In the genomic region with DNA sequence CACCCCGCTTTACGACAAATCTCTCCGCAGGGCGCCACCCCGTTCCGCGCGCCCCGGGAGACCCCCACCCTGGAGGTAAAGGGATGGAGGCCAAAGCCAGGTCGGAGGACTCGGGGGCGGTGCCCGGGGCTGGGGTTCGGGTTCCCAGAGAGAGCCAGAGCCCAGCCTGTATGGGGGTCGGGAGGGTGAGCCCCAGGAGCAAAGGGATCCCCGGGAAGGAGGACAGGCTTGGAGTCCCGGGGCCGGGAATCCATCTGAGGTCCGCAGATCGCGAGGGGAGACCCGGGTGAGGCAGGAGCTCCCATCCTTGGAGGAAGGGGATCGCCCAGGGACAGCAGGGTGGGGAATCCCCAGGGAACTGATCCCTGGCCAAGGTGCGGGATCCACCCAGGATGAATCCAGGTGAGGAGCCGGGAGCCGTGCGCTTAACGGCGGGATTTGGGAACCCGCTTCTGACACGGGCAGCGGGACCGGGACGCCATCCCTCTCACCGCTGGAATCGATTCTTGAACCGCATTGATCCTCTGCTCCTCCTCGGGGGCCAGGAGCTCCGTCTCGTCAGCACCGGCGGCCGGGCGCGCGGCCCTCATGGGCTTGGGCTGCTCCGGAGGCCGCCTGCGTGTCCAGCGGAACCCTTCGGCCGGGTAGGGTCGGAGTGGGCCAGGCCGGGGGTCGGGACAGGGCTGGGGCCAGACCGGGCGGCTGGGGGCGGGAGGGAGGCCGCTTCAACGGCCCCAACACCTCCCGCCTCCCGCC, we compare ENCODE assay signal across 1 cellular context.
TF ChIP-seq lines count a peak whose summit lies in the region.

MMD (minus strand) TSS at position 657 of the 756 bp plus-strand sequence; CDS start at position 517, 140 bp downstream.

TF ChIP-seq in HepG2, 621 proteins besides CTCF, POLR2A, EP300 and RAD21 (continues in another document):
- TF ChIP-seq, protein P1, sequence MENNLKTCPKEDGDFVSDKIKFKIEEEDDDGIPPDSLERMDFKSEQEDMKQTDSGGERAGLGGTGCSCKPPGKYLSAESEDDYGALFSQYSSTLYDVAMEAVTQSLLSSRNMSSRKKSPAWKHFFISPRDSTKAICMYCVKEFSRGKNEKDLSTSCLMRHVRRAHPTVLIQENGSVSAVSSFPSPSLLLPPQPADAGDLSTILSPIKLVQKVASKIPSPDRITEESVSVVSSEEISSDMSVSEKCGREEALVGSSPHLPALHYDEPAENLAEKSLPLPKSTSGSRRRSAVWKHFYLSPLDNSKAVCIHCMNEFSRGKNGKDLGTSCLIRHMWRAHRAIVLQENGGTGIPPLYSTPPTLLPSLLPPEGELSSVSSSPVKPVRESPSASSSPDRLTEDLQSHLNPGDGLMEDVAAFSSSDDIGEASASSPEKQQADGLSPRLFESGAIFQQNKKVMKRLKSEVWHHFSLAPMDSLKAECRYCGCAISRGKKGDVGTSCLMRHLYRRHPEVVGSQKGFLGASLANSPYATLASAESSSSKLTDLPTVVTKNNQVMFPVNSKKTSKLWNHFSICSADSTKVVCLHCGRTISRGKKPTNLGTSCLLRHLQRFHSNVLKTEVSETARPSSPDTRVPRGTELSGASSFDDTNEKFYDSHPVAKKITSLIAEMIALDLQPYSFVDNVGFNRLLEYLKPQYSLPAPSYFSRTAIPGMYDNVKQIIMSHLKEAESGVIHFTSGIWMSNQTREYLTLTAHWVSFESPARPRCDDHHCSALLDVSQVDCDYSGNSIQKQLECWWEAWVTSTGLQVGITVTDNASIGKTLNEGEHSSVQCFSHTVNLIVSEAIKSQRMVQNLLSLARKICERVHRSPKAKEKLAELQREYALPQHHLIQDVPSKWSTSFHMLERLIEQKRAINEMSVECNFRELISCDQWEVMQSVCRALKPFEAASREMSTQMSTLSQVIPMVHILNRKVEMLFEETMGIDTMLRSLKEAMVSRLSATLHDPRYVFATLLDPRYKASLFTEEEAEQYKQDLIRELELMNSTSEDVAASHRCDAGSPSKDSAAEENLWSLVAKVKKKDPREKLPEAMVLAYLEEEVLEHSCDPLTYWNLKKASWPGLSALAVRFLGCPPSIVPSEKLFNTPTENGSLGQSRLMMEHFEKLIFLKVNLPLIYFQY (CRISPR knock-in tag; IDR thresholded peaks at IDR 0.05; ENCODE audit: borderline replicate concordance) = no peak
- TF ChIP-seq MXD4 (CRISPR knock-in tag; IDR thresholded peaks at IDR 0.05) = 0 out of 2 replicates have a peak, but pooled peaks have one; percentile 36
- TF ChIP-seq ZSCAN30 (CRISPR knock-in tag; IDR thresholded peaks at IDR 0.05) = peak; percentile 97
- TF ChIP-seq, protein P2, sequence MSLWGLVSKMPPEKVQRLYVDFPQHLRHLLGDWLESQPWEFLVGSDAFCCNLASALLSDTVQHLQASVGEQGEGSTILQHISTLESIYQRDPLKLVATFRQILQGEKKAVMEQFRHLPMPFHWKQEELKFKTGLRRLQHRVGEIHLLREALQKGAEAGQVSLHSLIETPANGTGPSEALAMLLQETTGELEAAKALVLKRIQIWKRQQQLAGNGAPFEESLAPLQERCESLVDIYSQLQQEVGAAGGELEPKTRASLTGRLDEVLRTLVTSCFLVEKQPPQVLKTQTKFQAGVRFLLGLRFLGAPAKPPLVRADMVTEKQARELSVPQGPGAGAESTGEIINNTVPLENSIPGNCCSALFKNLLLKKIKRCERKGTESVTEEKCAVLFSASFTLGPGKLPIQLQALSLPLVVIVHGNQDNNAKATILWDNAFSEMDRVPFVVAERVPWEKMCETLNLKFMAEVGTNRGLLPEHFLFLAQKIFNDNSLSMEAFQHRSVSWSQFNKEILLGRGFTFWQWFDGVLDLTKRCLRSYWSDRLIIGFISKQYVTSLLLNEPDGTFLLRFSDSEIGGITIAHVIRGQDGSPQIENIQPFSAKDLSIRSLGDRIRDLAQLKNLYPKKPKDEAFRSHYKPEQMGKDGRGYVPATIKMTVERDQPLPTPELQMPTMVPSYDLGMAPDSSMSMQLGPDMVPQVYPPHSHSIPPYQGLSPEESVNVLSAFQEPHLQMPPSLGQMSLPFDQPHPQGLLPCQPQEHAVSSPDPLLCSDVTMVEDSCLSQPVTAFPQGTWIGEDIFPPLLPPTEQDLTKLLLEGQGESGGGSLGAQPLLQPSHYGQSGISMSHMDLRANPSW (CRISPR knock-in tag; IDR thresholded peaks at IDR 0.05; ENCODE audit: borderline replicate concordance) = peak; percentile 42; the same call in 1 of the 2 replicates
- TF ChIP-seq SNAPC4 (CRISPR knock-in tag; IDR thresholded peaks at IDR 0.05) = peak; percentile 78; the same call in 1 of the 2 replicates
- TF ChIP-seq HNRNPL (IDR thresholded peaks at IDR 0.05; ENCODE audit: low read depth, low read length) = peak; percentile 74
- TF ChIP-seq ZNF597 (CRISPR knock-in tag; IDR thresholded peaks at IDR 0.05) = no peak
- TF ChIP-seq NPAS2 (CRISPR knock-in tag; IDR thresholded peaks at IDR 0.05; ENCODE audit: borderline replicate concordance) = no peak
- no peak for TF ChIP-seq ZNF777 (CRISPR knock-in tag; IDR thresholded peaks at IDR 0.05)
- no peak; the same call in 1 of the 2 replicates for TF ChIP-seq ZNF274 (CRISPR knock-in tag; IDR thresholded peaks at IDR 0.05)
- no peak for TF ChIP-seq NONO (IDR thresholded peaks at IDR 0.05)
- peak; percentile 81 for TF ChIP-seq NONO (CRISPR knock-in tag; conservative IDR thresholded peaks at IDR 0.05)
- peak; percentile 41; the same call in 1 of the 2 replicates for TF ChIP-seq MED1 (CRISPR knock-in tag; IDR thresholded peaks at IDR 0.05)
- TF ChIP-seq, protein P3, sequence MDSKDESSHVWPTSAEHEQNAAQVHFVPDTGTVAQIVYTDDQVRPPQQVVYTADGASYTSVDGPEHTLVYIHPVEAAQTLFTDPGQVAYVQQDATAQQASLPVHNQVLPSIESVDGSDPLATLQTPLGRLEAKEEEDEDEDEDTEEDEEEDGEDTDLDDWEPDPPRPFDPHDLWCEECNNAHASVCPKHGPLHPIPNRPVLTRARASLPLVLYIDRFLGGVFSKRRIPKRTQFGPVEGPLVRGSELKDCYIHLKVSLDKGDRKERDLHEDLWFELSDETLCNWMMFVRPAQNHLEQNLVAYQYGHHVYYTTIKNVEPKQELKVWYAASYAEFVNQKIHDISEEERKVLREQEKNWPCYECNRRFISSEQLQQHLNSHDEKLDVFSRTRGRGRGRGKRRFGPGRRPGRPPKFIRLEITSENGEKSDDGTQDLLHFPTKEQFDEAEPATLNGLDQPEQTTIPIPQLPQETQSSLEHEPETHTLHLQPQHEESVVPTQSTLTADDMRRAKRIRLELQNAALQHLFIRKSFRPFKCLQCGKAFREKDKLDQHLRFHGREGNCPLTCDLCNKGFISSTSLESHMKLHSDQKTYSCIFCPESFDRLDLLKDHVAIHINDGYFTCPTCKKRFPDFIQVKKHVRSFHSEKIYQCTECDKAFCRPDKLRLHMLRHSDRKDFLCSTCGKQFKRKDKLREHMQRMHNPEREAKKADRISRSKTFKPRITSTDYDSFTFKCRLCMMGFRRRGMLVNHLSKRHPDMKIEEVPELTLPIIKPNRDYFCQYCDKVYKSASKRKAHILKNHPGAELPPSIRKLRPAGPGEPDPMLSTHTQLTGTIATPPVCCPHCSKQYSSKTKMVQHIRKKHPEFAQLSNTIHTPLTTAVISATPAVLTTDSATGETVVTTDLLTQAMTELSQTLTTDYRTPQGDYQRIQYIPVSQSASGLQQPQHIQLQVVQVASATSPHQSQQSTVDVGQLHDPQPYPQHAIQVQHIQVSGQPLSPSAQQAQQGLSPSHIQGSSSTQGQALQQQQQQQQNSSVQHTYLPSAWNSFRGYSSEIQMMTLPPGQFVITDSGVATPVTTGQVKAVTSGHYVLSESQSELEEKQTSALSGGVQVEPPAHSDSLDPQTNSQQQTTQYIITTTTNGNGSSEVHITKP (CRISPR knock-in tag; IDR thresholded peaks at IDR 0.05; ENCODE audit: low read depth) = no peak
- 0 out of 2 replicates have a peak, but pooled peaks have one; percentile 9 for TF ChIP-seq ISL2 (CRISPR knock-in tag; IDR thresholded peaks at IDR 0.05)
- TF ChIP-seq, protein P4, sequence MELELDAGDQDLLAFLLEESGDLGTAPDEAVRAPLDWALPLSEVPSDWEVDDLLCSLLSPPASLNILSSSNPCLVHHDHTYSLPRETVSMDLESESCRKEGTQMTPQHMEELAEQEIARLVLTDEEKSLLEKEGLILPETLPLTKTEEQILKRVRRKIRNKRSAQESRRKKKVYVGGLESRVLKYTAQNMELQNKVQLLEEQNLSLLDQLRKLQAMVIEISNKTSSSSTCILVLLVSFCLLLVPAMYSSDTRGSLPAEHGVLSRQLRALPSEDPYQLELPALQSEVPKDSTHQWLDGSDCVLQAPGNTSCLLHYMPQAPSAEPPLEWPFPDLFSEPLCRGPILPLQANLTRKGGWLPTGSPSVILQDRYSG (CRISPR knock-in tag; IDR thresholded peaks at IDR 0.05) = 0 out of 2 replicates have a peak, but pooled peaks have one; percentile 23
- TF ChIP-seq HNRNPLL (IDR thresholded peaks at IDR 0.05; ENCODE audit: low read depth, low read length, poor library complexity, severe bottlenecking) = peak; percentile 56
- TF ChIP-seq ZNF224 (CRISPR knock-in tag; IDR thresholded peaks at IDR 0.05) = no peak
- TF ChIP-seq, protein P5, sequence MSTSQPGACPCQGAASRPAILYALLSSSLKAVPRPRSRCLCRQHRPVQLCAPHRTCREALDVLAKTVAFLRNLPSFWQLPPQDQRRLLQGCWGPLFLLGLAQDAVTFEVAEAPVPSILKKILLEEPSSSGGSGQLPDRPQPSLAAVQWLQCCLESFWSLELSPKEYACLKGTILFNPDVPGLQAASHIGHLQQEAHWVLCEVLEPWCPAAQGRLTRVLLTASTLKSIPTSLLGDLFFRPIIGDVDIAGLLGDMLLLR (CRISPR knock-in tag; IDR thresholded peaks at IDR 0.05) = peak; percentile 90; the same call in 1 of the 2 replicates
- TF ChIP-seq ZNF839 (CRISPR knock-in tag; IDR thresholded peaks at IDR 0.05; ENCODE audit: borderline replicate concordance) = peak; percentile 84
- TF ChIP-seq, protein P6, sequence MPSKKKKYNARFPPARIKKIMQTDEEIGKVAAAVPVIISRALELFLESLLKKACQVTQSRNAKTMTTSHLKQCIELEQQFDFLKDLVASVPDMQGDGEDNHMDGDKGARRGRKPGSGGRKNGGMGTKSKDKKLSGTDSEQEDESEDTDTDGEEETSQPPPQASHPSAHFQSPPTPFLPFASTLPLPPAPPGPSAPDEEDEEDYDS (CRISPR knock-in tag; IDR thresholded peaks at IDR 0.05) = no peak
- TF ChIP-seq SKIL (CRISPR knock-in tag; IDR thresholded peaks at IDR 0.05; ENCODE audit: borderline replicate concordance) = 0 out of 2 replicates have a peak, but pooled peaks have one; percentile 25
- TF ChIP-seq MYNN (CRISPR knock-in tag; IDR thresholded peaks at IDR 0.05; ENCODE audit: low read depth) = no peak; the same call in 1 of the 2 replicates
- no peak for TF ChIP-seq PREB (CRISPR knock-in tag; IDR thresholded peaks at IDR 0.05)
